9 cellular contexts compared by ENCODE assay signal in the genomic region with DNA sequence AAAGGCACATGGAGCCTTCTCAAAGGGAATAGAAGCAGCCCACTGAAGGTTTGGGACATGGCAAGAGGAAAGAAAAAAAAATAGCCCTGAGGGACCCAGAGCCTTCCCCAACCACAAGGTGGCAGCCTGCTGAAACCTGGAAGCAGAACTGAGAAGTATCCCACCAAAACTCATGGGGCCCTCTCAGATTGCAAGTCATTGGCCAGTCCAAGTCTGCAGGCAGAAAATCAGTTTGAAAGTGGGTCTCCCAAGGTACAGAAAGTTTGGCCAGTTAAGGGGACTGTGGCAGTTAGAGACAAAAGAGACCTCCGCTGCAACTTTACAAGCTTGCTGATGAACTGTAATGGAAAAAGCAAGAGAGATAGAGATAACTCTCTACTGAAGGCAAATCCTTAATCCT.
DNase-seq lines count a peak whose midpoint lies in the region; ATAC-seq and TF ChIP-seq lines count a peak whose summit lies in the region.
"Had no signal": no experiment of that assay in that cellular context is flagged by ENCODE, and none has a peak within 500 bp of the region (broad histone marks: within the 10 kb centered on the region; RNA-seq: fewer than 3 reads in every experiment).

No MANE protein-coding gene starts in this region.

- no peaks in the 10 kb centered on the region for H3K9me3 Mint-ChIP-seq in activated T-cell treated with anti-CD3 and anti-CD28 coated beads, Interleukin-2, amount 50 U/mL, for 24 hours
- no peaks in the 10 kb centered on the region for H3K9me3 Mint-ChIP-seq in glutamatergic neuron (ENCODE audit: unreplicated experiment)

- no peaks in the 10 kb centered on the region for H3K9me3 ChIP-seq in OCI-LY1 (ENCODE audit: low read length)
- H3K9me3 ChIP-seq: ovary had no signal

- peaks cover 14% of the 10 kb centered on the region for H3K4me1 Mint-ChIP-seq in activated T-cell treated with anti-CD3 and anti-CD28 coated beads, Interleukin-2, amount 50 U/mL, for 24 hours (ENCODE audit: low read depth)
- no peaks in the 10 kb centered on the region for H3K4me1 Mint-ChIP-seq in glutamatergic neuron (ENCODE audit: low read depth, unreplicated experiment)

- H3K4me3 Mint-ChIP-seq in activated T-cell treated with anti-CD3 and anti-CD28 coated beads, Interleukin-2, amount 50 U/mL, for 24 hours, result no peak overlapping the region
- no peak overlapping the region for H3K4me3 Mint-ChIP-seq in glutamatergic neuron (ENCODE audit: unreplicated experiment)

- no peaks in the 10 kb centered on the region for H3K27me3 Mint-ChIP-seq in activated T-cell treated with anti-CD3 and anti-CD28 coated beads, Interleukin-2, amount 50 U/mL, for 24 hours
- no peaks in the 10 kb centered on the region for H3K27me3 Mint-ChIP-seq in glutamatergic neuron (ENCODE audit: unreplicated experiment)

- no peaks in the 10 kb centered on the region for H3K27me3 ChIP-seq in OCI-LY1 (ENCODE audit: insufficient read depth, low read length)
- H3K27me3 ChIP-seq: ovary had no signal

- H3K9me2 ChIP-seq in OCI-LY1 (ENCODE audit: low read depth, low read length), result no peaks in the 10 kb centered on the region

- no peaks in the 10 kb centered on the region for H3K36me3 ChIP-seq in OCI-LY1 (ENCODE audit: insufficient read depth, low read length)
- H3K36me3 ChIP-seq: ovary had no signal

- H3F3A ChIP-seq in OCI-LY1 (ENCODE audit: insufficient read depth, low read length), result no peaks in the 10 kb centered on the region

- no peak overlapping the region for H3K27ac Mint-ChIP-seq in activated T-cell treated with anti-CD3 and anti-CD28 coated beads, Interleukin-2, amount 50 U/mL, for 24 hours
- H3K27ac Mint-ChIP-seq in glutamatergic neuron (ENCODE audit: unreplicated experiment), result no peak overlapping the region

- no peak overlapping the region for H3K9ac ChIP-seq in OCI-LY1 (ENCODE audit: low read length)

- H3K36me3 Mint-ChIP-seq in activated T-cell treated with anti-CD3 and anti-CD28 coated beads, Interleukin-2, amount 50 U/mL, for 24 hours (ENCODE audit: low read depth), result no peaks in the 10 kb centered on the region
- H3K36me3 Mint-ChIP-seq in glutamatergic neuron (ENCODE audit: unreplicated experiment), result no peaks in the 10 kb centered on the region

- in situ Hi-C loops in ACHN (cut with HindIII; ENCODE audit: low pct_ligation_motif_present, low pct_unique_long_range_greater_than_20kb, low sequenced_read_pairs), result no loop called here

- H3K79me2 ChIP-seq in OCI-LY1 (ENCODE audit: insufficient read depth, low read length), result no peaks in the 10 kb centered on the region

- ATAC-seq in GM18511 (IDR thresholded peaks at IDR 0.05; ENCODE audit: unreplicated experiment) (peak; percentile 96), HG03025 (IDR thresholded peaks at IDR 0.05; ENCODE audit: low FRiP score, unreplicated experiment) (peak; percentile 89), HG03135 (IDR thresholded peaks at IDR 0.05; ENCODE audit: unreplicated experiment) (no peak)

- H3K4me1 ChIP-seq in OCI-LY1 (ENCODE audit: insufficient read depth, low read length, severe bottlenecking), result no peaks in the 10 kb centered on the region

- no peaks in the 10 kb centered on the region for H4K20me1 ChIP-seq in OCI-LY1 (ENCODE audit: insufficient read depth, low read length)

- H3K4me2 ChIP-seq in OCI-LY1 (ENCODE audit: low read length), result no peak overlapping the region

- peak; percentile 53 for DNase-seq in ACHN
- DNase-seq in activated T-cell treated with anti-CD3 and anti-CD28 coated beads, Interleukin-2, amount 50 U/mL, for 24 hours, result peak; percentile 62
- DNase-seq in glutamatergic neuron, result peak; percentile 45
- peak; percentile 32 for DNase-seq in stimulated activated CD4-positive, alpha-beta T cell treated with anti-CD3 and anti-CD28 coated beads, Interleukin-1b, Interleukin-23, amount 100 ng/mL, for 48 hours

- TF ChIP-seq CTCF in OCI-LY1 (IDR thresholded peaks at IDR 0.05; ENCODE audit: low read length), result peak; percentile 72
- peak; percentile 66 for TF ChIP-seq CTCF in glutamatergic neuron (IDR thresholded peaks at IDR 0.05; ENCODE audit: partially characterized antibody, unreplicated experiment)

- no peak overlapping the region for H2AFZ ChIP-seq in OCI-LY1 (ENCODE audit: low read length)

- H3K4me3 ChIP-seq in OCI-LY1 (ENCODE audit: low read depth, low read length, poor library complexity, severe bottlenecking), result no peak overlapping the region
- H3K4me3 ChIP-seq: ovary had no signal

- no peak overlapping the region for H3K27ac ChIP-seq in OCI-LY1 (ENCODE audit: low read depth, low read length, poor library complexity, severe bottlenecking)
- H3K27ac ChIP-seq: ovary had no signal
